Comparison of ENCODE assay signal across 29 cellular contexts in genomic region chrX:73398185-73398914, GRCh38. TPM values are rescaled to one million over a fixed set of nuclear protein-coding genes. Genes with fewer than 3 reads are reported as not detected.
DNase-seq lines count a peak whose midpoint lies in the region; ATAC-seq, FAIRE-seq and TF ChIP-seq lines count a peak whose summit lies in the region.
"Had no signal": no experiment of that assay in that cellular context is flagged by ENCODE, and none has a peak within 500 bp of the region (broad histone marks: within the 10 kb centered on the region; RNA-seq: fewer than 3 reads in every experiment).

No MANE protein-coding gene starts in this region.

- H3K9ac ChIP-seq in mesendoderm (ENCODE audit: low read length), result no peak overlapping the region
- H3K9ac ChIP-seq: BLaER1 had no signal

- H2AK5ac ChIP-seq in mesendoderm (ENCODE audit: low read length), result no peak overlapping the region

- H3K23ac ChIP-seq in mesendoderm (ENCODE audit: low read length), result no peak overlapping the region

- peak; percentile 84 for ATAC-seq in left lobe of liver
- ATAC-seq: GM12878 had no signal

- H2BK5ac ChIP-seq in mesendoderm (ENCODE audit: low read length), result no peak overlapping the region

- FAIRE-seq in bronchial epithelial cell (lab: Jason Lieb, UNC), result peak; percentile 52
- FAIRE-seq: A204.1, GM12878, GM19239 had no signal

- H3K4me3 ChIP-seq in bronchial epithelial cell (ENCODE audit: low read depth, low read length), result no peak overlapping the region
- no peak overlapping the region for H3K4me3 ChIP-seq in mesendoderm (ENCODE audit: low read length)
- H3K4me3 ChIP-seq: BLaER1, GM12878 had no signal

- no peak overlapping the region for H4K8ac ChIP-seq in mesendoderm (ENCODE audit: low read depth, low read length)

- no peak overlapping the region for H3K4me2 ChIP-seq in mesendoderm (ENCODE audit: low read length)
- H3K4me2 ChIP-seq: BLaER1 had no signal

- TF ChIP-seq CTCF in bronchial epithelial cell (IDR thresholded peaks at IDR 0.05; ENCODE audit: insufficient read depth, low read length, severe bottlenecking), result no peak

- no peak overlapping the region for H3K56ac ChIP-seq in mesendoderm (ENCODE audit: low read length)

- no peak overlapping the region for H4K5ac ChIP-seq in mesendoderm (ENCODE audit: low read length)

- H3K4me1 ChIP-seq in mesendoderm (ENCODE audit: control insufficient read depth, low read depth, low read length), result no peaks in the 10 kb centered on the region
- H3K4me1 ChIP-seq: BE2C, BLaER1 had no signal

- H3K27me3 ChIP-seq in bronchial epithelial cell (ENCODE audit: control insufficient read depth, insufficient read depth, low read length), result no peaks in the 10 kb centered on the region
- no peaks in the 10 kb centered on the region for H3K27me3 ChIP-seq in mesendoderm (ENCODE audit: insufficient read depth, low read length, poor library complexity)
- H3K27me3 ChIP-seq: BE2C had no signal

- no peaks in the 10 kb centered on the region for H3K79me1 ChIP-seq in mesendoderm (ENCODE audit: low read length)

- H2BK120ac ChIP-seq in mesendoderm (ENCODE audit: low read depth, low read length), result no peak overlapping the region

- H2BK15ac ChIP-seq in mesendoderm (replicated peaks; ENCODE audit: low read depth), result no peak overlapping the region

- H3K36me3 ChIP-seq in bronchial epithelial cell (ENCODE audit: control insufficient read depth, insufficient read depth, low read length) (no peaks in the 10 kb centered on the region), mesendoderm (ENCODE audit: control insufficient read depth, insufficient read depth, low read length) (no peaks in the 10 kb centered on the region)
- H3K36me3 ChIP-seq: BE2C, BLaER1 had no signal

- no CpG with 5 or more reads among the region's 2 CpGs for WGBS in mesendoderm (ENCODE audit: extremely low coverage, insufficient coverage, low lambda C conversion rate)

- H3K27ac ChIP-seq in mesendoderm (ENCODE audit: low read depth, low read length), result no peak overlapping the region
- H3K27ac ChIP-seq: BLaER1 had no signal

- H3K4ac ChIP-seq in mesendoderm (ENCODE audit: low read depth, low read length), result no peak overlapping the region

- H3K18ac ChIP-seq in mesendoderm (ENCODE audit: low read length), result peak overlapping the region; percentile 28

- DNase-seq in bronchial epithelial cell (ENCODE audit: low read depth) (no peak), left lobe of liver (ENCODE audit: low spot score) (peak; percentile 75), mesendoderm (no peak), RPMI8226 (no peak), SIG-M5 treated with dmso at 0.1 percent for 504 hours (lab: John Stamatoyannopoulos, UW; ENCODE audit: unreplicated experiment) (no peak)
- DNase-seq: 8988T; ACHN; BE2C; C1 segment of cervical spinal cord; CD4-positive, alpha-beta memory T cell; CD4-positive, CD25-positive, alpha-beta regulatory T cell; CD8-positive, alpha-beta memory T cell; COR-L47; DMS 273 treated with DMSO at 0.1 percent for 48 hours; DMS153; DMS53; DMS79; DND-41; EL; GDM1 had no signal

- no peaks in the 10 kb centered on the region for H3K79me2 ChIP-seq in mesendoderm (ENCODE audit: control insufficient read depth, insufficient read depth, low read length)

RNA-seq across cellular contexts. Expression of gene CDX4, which starts 48.5 kb away (rescaled TPM):
- not detected in 2 replicates for total RNA-seq in bronchial epithelial cell
- total RNA-seq in left lobe of liver, result not detected
- polyA plus RNA-seq in mesendoderm (2013, experiment 1 of 2), result 1.7 TPM
- 2.2 TPM for polyA plus RNA-seq in mesendoderm (2013, experiment 2 of 2)
- total RNA-seq: A673; CD4-positive, alpha-beta memory T cell; CD4-positive, CD25-positive, alpha-beta regulatory T cell; CD8-positive, alpha-beta memory T cell; Daoy; G401; GM12878 had no signal
- polyA plus RNA-seq: AG04450; CD14-positive monocyte; CD4-positive, alpha-beta memory T cell; CD4-positive, CD25-positive, alpha-beta regulatory T cell; CD8-positive, alpha-beta memory T cell; GM12878 had no signal
